ENCODE assay signal across 8 cellular contexts in genomic region chr3:125928816-125929545, GRCh38. TPM values are rescaled to one million over a fixed set of nuclear protein-coding genes. Genes with fewer than 3 reads are reported as not detected.
DNase-seq lines count a peak whose midpoint lies in the region; ATAC-seq and TF ChIP-seq lines count a peak whose summit lies in the region.
"Not testable (repeated sequence)": the region's sequence is repeated elsewhere in the genome, so short reads cannot be mapped to it uniquely, and the experiment has no call there.

No MANE protein-coding gene starts in this region.

- peak; percentile 52 to 69 for TF ChIP-seq CTCF in GM23338 (conservative IDR thresholded peaks at IDR 0.05; ENCODE audit: low read depth in 2 of 2)
- TF ChIP-seq CTCF in WERI-Rb-1 (IDR thresholded peaks at IDR 0.05; ENCODE audit: low read depth, low read length): peak; percentile 62
- TF ChIP-seq CTCF in fibroblast of villous mesenchyme (IDR thresholded peaks at IDR 0.05; ENCODE audit: insufficient read depth, low read depth, low read length): peak; percentile 56

- H3K4me3 ChIP-seq in GM23338; WERI-Rb-1 (ENCODE audit: low read depth, low read length); fibroblast of villous mesenchyme (ENCODE audit: low read depth, low read length): not testable (repeated sequence)

- in situ Hi-C loops in ACHN (cut with HindIII; ENCODE audit: low pct_ligation_motif_present, low pct_unique_long_range_greater_than_20kb, low sequenced_read_pairs): not testable (repeated sequence)

- H3K4me3 Mint-ChIP-seq in GM23338; activated naive CD8-positive, alpha-beta T cell treated with anti-CD3 and anti-CD28 coated beads, Interleukin-2, amount 10 ng/mL, durations not matched to agents 7 days and 5 days: not testable (repeated sequence)
- H3K4me3 Mint-ChIP-seq in naive B cell: peak overlapping the region in 1 of 8 donors; percentile 60

- H3K4me1 ChIP-seq in GM23338 (ENCODE audit: insufficient read depth): not testable (repeated sequence)

- not testable (repeated sequence) for H3K27ac ChIP-seq in GM23338 (ENCODE audit: low read depth); WERI-Rb-1

- not testable (repeated sequence) for H3F3A ChIP-seq in GM23338 (replicated peaks; ENCODE audit: low read depth)

- H3K4me2 ChIP-seq in GM23338: not testable (repeated sequence)

- not testable (repeated sequence) for H3K9me2 ChIP-seq in GM23338 (ENCODE audit: insufficient read depth)

- H3K79me2 ChIP-seq in GM23338 (replicated peaks; ENCODE audit: insufficient read depth): not testable (repeated sequence)

- H3K36me3 Mint-ChIP-seq in GM23338 (ENCODE audit: low read depth); activated naive CD8-positive, alpha-beta T cell treated with anti-CD3 and anti-CD28 coated beads, Interleukin-2, amount 10 ng/mL, durations not matched to agents 7 days and 5 days; naive B cell: not testable (repeated sequence)

- H4K20me1 ChIP-seq in GM23338 (replicated peaks; ENCODE audit: insufficient read depth): not testable (repeated sequence)

- not testable (repeated sequence) for H3K9me3 Mint-ChIP-seq in GM23338; activated naive CD8-positive, alpha-beta T cell treated with anti-CD3 and anti-CD28 coated beads, Interleukin-2, amount 10 ng/mL, durations not matched to agents 7 days and 5 days; naive B cell

- not testable (repeated sequence) for H3K27me3 Mint-ChIP-seq in GM23338 (ENCODE audit: insufficient read depth, low read depth, poor library complexity); activated naive CD8-positive, alpha-beta T cell treated with anti-CD3 and anti-CD28 coated beads, Interleukin-2, amount 10 ng/mL, durations not matched to agents 7 days and 5 days; naive B cell

- not testable (repeated sequence) for H3K9me3 ChIP-seq in WERI-Rb-1 (ENCODE audit: severe bottlenecking)

- DNase-seq in ACHN (peak; percentile 21), GM23338 (ENCODE audit: low spot score) (peak; percentile 68), NCI-H2196 treated with DMSO at 0.1 percent for 48 hours (lab: John Stamatoyannopoulos, UW; ENCODE audit: unreplicated experiment) (peak; percentile 34), WERI-Rb-1 (peak; percentile 84), fibroblast of villous mesenchyme (ENCODE audit: low read depth) (peak; percentile 28), naive B cell (peak; percentile 36)
- DNase-seq in activated naive CD8-positive, alpha-beta T cell treated with anti-CD3 and anti-CD28 coated beads, Interleukin-2, amount 10 ng/mL, durations not matched to agents 7 days and 5 days: peak; percentile 78
- DNase-seq in stimulated activated CD4-positive, alpha-beta T cell treated with anti-CD3 and anti-CD28 coated beads, Interleukin-4, amount 100 ng/mL, for 48 hours (ENCODE audit: low read depth in 2 of 2): peak; percentile 51 to 69

- not testable (repeated sequence) for H3K27me3 ChIP-seq in GM23338 (ENCODE audit: insufficient read depth); WERI-Rb-1 (ENCODE audit: insufficient read depth, low read depth, severe bottlenecking)

- ATAC-seq in GM23338; activated naive CD8-positive, alpha-beta T cell treated with anti-CD3 and anti-CD28 coated beads, Interleukin-2, amount 10 ng/mL, durations not matched to agents 7 days and 5 days (ENCODE audit: low read depth); naive B cell (ENCODE audit: low read depth in 2 of 2): not testable (repeated sequence)

- H2AFZ ChIP-seq in GM23338: not testable (repeated sequence)

- H3K4me1 Mint-ChIP-seq in GM23338 (peaks cover 12% of the 10 kb centered on the region), naive B cell (peaks cover 8 to 11% (median 8%) of the 10 kb centered on the region in 3 donors)
- not testable (repeated sequence) for H3K4me1 Mint-ChIP-seq in activated naive CD8-positive, alpha-beta T cell treated with anti-CD3 and anti-CD28 coated beads, Interleukin-2, amount 10 ng/mL, durations not matched to agents 7 days and 5 days

- POLR2A ChIA-PET in activated naive CD8-positive, alpha-beta T cell treated with anti-CD3 and anti-CD28 coated beads, Interleukin-2, amount 10 ng/mL, durations not matched to agents 7 days and 5 days (lab: Charles Lee): not testable (repeated sequence)

- H3K27ac Mint-ChIP-seq in GM23338; activated naive CD8-positive, alpha-beta T cell treated with anti-CD3 and anti-CD28 coated beads, Interleukin-2, amount 10 ng/mL, durations not matched to agents 7 days and 5 days: not testable (repeated sequence)
- H3K27ac Mint-ChIP-seq in naive B cell: peak overlapping the region in 1 of 6 donors; percentile 69

- not testable (repeated sequence) for H3K36me3 ChIP-seq in GM23338 (ENCODE audit: insufficient read depth); WERI-Rb-1

RNA-seq across cellular contexts. Expression of gene ROPN1B, which starts 40.0 kb away (rescaled TPM):
- not detected in 2 replicates for total RNA-seq in GM23338 (2014; rRNA removed; shearing (Covaris generic))
- 0.43 TPM in 1 of 2 replicates, not detected in the other for polyA plus RNA-seq in GM23338 (2016; fragmentation: Nextera tagmentation; extraction: Ambion mirVana)
- not detected for total RNA-seq in activated naive CD8-positive, alpha-beta T cell treated with anti-CD3 and anti-CD28 coated beads, Interleukin-2, amount 10 ng/mL, durations not matched to agents 7 days and 5 days
- 0.43 TPM in 1 of 2 replicates, not detected in the other for total RNA-seq in fibroblast of villous mesenchyme
- polyA plus RNA-seq in naive B cell (ENCODE audit: low read depth in 6 of 6): under 1 TPM in 1 of 6 donors, not detected in 5; 0.19 TPM

Comparison
In these comparisons a context has a peak if more than half of its experiments do, and no peak if none do; other contexts are left out.
1. DNase-seq: peak in every context shown above with its lines; median percentile 84 in WERI-Rb-1; 78 in activated naive CD8-positive, alpha-beta T cell treated with anti-CD3 and anti-CD28 coated beads, Interleukin-2, amount 10 ng/mL, durations not matched to agents 7 days and 5 days; 68 in GM23338; 60 in stimulated activated CD4-positive, alpha-beta T cell treated with anti-CD3 and anti-CD28 coated beads, Interleukin-4, amount 100 ng/mL, for 48 hours; 36 in naive B cell; 34 in NCI-H2196 treated with DMSO at 0.1 percent for 48 hours; 28 in fibroblast of villous mesenchyme; 21 in ACHN.